Comparison of ENCODE assay signal across 11 cellular contexts in the genomic region with DNA sequence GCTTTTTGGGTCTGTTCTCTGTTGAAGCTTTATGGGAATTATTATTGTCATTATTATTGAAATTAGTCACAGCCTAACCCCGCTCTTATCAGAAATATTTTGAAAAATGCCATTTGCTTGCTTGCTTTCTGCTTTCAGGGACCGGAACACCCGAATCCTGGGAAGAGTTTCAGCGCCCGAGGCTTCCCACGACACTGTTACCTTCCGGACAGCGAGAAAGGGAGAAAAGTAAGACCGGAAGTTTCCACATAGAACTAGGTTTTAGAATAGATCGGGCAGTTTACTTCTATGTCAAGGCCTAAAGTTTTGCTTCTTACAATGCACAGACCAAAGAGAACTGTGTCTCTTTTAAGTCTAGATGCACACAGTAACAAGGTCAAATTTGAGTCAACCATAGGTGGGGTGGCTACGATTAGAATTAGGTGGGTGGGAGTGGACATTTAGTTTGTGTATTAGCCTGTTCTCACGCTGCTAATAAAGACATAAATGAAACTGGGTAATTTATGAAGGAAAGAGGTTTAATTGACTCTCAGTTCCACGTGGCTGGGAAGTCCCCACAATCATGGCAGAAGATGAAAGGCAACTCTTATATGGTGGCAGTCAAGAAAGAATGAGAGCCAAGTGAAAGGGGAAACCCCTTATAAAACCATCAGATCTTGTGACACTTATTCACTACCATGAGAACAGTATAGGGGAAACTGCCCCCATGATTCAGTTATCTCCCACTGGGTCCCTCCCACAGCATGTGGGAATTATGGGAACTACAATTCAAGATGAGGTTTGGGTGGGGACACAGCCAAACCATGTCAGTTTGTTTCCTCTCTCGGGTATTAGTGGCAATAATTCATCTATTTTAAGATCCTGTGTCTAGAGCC. TPM values are rescaled to one million over a fixed set of nuclear protein-coding genes. Genes with fewer than 3 reads are reported as not detected.
DNase-seq lines count a peak whose midpoint lies in the region; ATAC-seq and TF ChIP-seq lines count a peak whose summit lies in the region.
"Had no signal": no experiment of that assay in that cellular context is flagged by ENCODE, and none has a peak within 500 bp of the region (broad histone marks: within the 10 kb centered on the region; RNA-seq: fewer than 3 reads in every experiment).

No MANE protein-coding gene starts in this region.

- H3K27me3 ChIP-seq in breast epithelium (no peaks in the 10 kb centered on the region), Caco-2 (replicated peaks; ENCODE audit: control insufficient read depth, insufficient read depth, low read length) (no peaks in the 10 kb centered on the region)
- H3K27me3 ChIP-seq: body of pancreas had no signal

- no TSS peak for BruUV-seq in Caco-2 (replicated peaks; lab: Mats Ljungman, UMichigan)

- H3K36me3 Mint-ChIP-seq in activated CD8-positive, alpha-beta T cell treated with anti-CD3 and anti-CD28 coated beads for 36 hours (ENCODE audit: low read depth): no peaks in the 10 kb centered on the region
- H3K36me3 Mint-ChIP-seq in activated CD8-positive, alpha-beta T cell treated with anti-CD3 and anti-CD28 coated beads, Interleukin-2, amount 10 ng/mL, durations not matched to agents 7 days and 5 days (ENCODE audit: low read depth): no peaks in the 10 kb centered on the region
- H3K36me3 Mint-ChIP-seq in activated B cell treated with CpG ODN at 0.5 μM for 24 hours (ENCODE audit: low read depth) (peaks cover 86% of the 10 kb centered on the region), Caco-2 (ENCODE audit: insufficient read depth, unreplicated experiment) (peaks cover 96% of the 10 kb centered on the region)
- H3K36me3 Mint-ChIP-seq in stimulated activated memory B cell treated with anti-CD40 and anti-IgM and Interleukin-4, amounts not matched to agents 10 μg/mL and 1 μg/mL and 100 μg/mL, for 72 hours: peaks cover 48% of the 10 kb centered on the region

- H3K9me3 ChIP-seq in breast epithelium: no peaks in the 10 kb centered on the region
- H3K9me3 ChIP-seq in Caco-2: no peaks in the 10 kb centered on the region
- H3K9me3 ChIP-seq: body of pancreas had no signal

- peak; percentile 72 for DNase-seq in activated CD8-positive, alpha-beta T cell treated with anti-CD3 and anti-CD28 coated beads for 36 hours
- no peak for DNase-seq in activated CD8-positive, alpha-beta T cell treated with anti-CD3 and anti-CD28 coated beads, Interleukin-2, amount 10 ng/mL, durations not matched to agents 7 days and 5 days
- DNase-seq in activated B cell treated with CpG ODN at 0.5 μM for 24 hours (no peak), breast epithelium (ENCODE audit: low spot score in 2 of 2) (no peak), foreskin fibroblast (no peak), Caco-2 (no peak)
- DNase-seq: body of pancreas, NCI-H774 had no signal

- POLR2A ChIA-PET in activated CD8-positive, alpha-beta T cell treated with anti-CD3 and anti-CD28 coated beads for 36 hours (lab: Charles Lee): no interaction called here
- POLR2A ChIA-PET in activated CD8-positive, alpha-beta T cell treated with anti-CD3 and anti-CD28 coated beads, Interleukin-2, amount 10 ng/mL, durations not matched to agents 7 days and 5 days (lab: Charles Lee): no interaction called here
- POLR2A ChIA-PET in activated B cell treated with CpG ODN at 0.5 μM for 24 hours (lab: Charles Lee) (interaction anchor here (0.8 to 4.1 kb wide), 7 partner anchors 12 to 73 kb away, joined by 3 to 57 read pairs (median 4); a partner anchor contains a TSS), Caco-2 (lab: Charles Lee) (no interaction called here)

- CTCF ChIA-PET in activated CD8-positive, alpha-beta T cell treated with anti-CD3 and anti-CD28 coated beads for 36 hours (lab: Charles Lee): interaction anchor here (1.1 to 9.8 kb wide), 6 partner anchors 11 to 41 kb away, joined by 3 to 72 read pairs (median 12); a partner anchor contains a TSS
- CTCF ChIA-PET in activated CD8-positive, alpha-beta T cell treated with anti-CD3 and anti-CD28 coated beads, Interleukin-2, amount 10 ng/mL, durations not matched to agents 7 days and 5 days (lab: Charles Lee): interaction anchor here (1.1 to 4.5 kb wide), 4 partner anchors 13 to 28 kb away, joined by 4 to 33 read pairs (median 14); a partner anchor contains a TSS
- CTCF ChIA-PET in activated B cell treated with CpG ODN at 0.5 μM for 24 hours (lab: Charles Lee): interaction anchor here (0.5 to 9.7 kb wide), 8 partner anchors 10 to 230 kb away, joined by 3 to 94 read pairs (median 8); a partner anchor contains a TSS
- CTCF ChIA-PET in Caco-2 (lab: Charles Lee): interaction anchor here (2.2 to 4.2 kb wide), 4 partner anchors 13 to 29 kb away, joined by 11 to 24 read pairs (median 16); a partner anchor contains a TSS

- H3K36me3 ChIP-seq in breast epithelium: no peaks in the 10 kb centered on the region
- peaks cover 17% of the 10 kb centered on the region for H3K36me3 ChIP-seq in Caco-2 (ENCODE audit: control insufficient read depth, insufficient read depth, low read length)

- no peak overlapping the region for H3K27ac Mint-ChIP-seq in activated CD8-positive, alpha-beta T cell treated with anti-CD3 and anti-CD28 coated beads for 36 hours
- H3K27ac Mint-ChIP-seq in activated CD8-positive, alpha-beta T cell treated with anti-CD3 and anti-CD28 coated beads, Interleukin-2, amount 10 ng/mL, durations not matched to agents 7 days and 5 days: no peak overlapping the region
- H3K27ac Mint-ChIP-seq in activated B cell treated with CpG ODN at 0.5 μM for 24 hours (peak overlapping the region; percentile 88), Caco-2 (ENCODE audit: unreplicated experiment) (no peak overlapping the region)
- H3K27ac Mint-ChIP-seq in stimulated activated memory B cell treated with anti-CD40 and anti-IgM and Interleukin-4, amounts not matched to agents 10 μg/mL and 1 μg/mL and 100 μg/mL, for 72 hours: peak overlapping the region; percentile 83

- H3K4me3 Mint-ChIP-seq in activated CD8-positive, alpha-beta T cell treated with anti-CD3 and anti-CD28 coated beads for 36 hours: no peak overlapping the region
- no peak overlapping the region for H3K4me3 Mint-ChIP-seq in activated CD8-positive, alpha-beta T cell treated with anti-CD3 and anti-CD28 coated beads, Interleukin-2, amount 10 ng/mL, durations not matched to agents 7 days and 5 days
- H3K4me3 Mint-ChIP-seq in activated B cell treated with CpG ODN at 0.5 μM for 24 hours: peak overlapping the region; percentile 42
- no peak overlapping the region for H3K4me3 Mint-ChIP-seq in stimulated activated memory B cell treated with anti-CD40 and anti-IgM and Interleukin-4, amounts not matched to agents 10 μg/mL and 1 μg/mL and 100 μg/mL, for 72 hours
- no peak overlapping the region for H3K4me3 Mint-ChIP-seq in Caco-2 (ENCODE audit: unreplicated experiment)

- TF ChIP-seq CTCF in activated CD8-positive, alpha-beta T cell treated with anti-CD3 and anti-CD28 coated beads for 36 hours (IDR thresholded peaks at IDR 0.05): no peak
- no peak for TF ChIP-seq CTCF in activated B cell treated with CpG ODN at 0.5 μM for 24 hours (IDR thresholded peaks at IDR 0.05)
- TF ChIP-seq CTCF in breast epithelium (IDR thresholded peaks at IDR 0.05): no peak
- TF ChIP-seq CTCF in foreskin fibroblast (IDR thresholded peaks at IDR 0.05; ENCODE audit: low read depth, low read length): no peak
- no peak for TF ChIP-seq CTCF in Caco-2 (IDR thresholded peaks at IDR 0.05; ENCODE audit: insufficient read depth in 1 of 2, low read depth in 1 of 2, low read length in 1 of 2, severe bottlenecking in 1 of 2, unreplicated experiment in 1 of 2)

- H3K9me3 Mint-ChIP-seq in activated CD8-positive, alpha-beta T cell treated with anti-CD3 and anti-CD28 coated beads for 36 hours: no peaks in the 10 kb centered on the region
- H3K9me3 Mint-ChIP-seq in activated CD8-positive, alpha-beta T cell treated with anti-CD3 and anti-CD28 coated beads, Interleukin-2, amount 10 ng/mL, durations not matched to agents 7 days and 5 days (ENCODE audit: insufficient read depth): no peaks in the 10 kb centered on the region
- H3K9me3 Mint-ChIP-seq in activated B cell treated with CpG ODN at 0.5 μM for 24 hours (no peaks in the 10 kb centered on the region), Caco-2 (ENCODE audit: unreplicated experiment) (peaks cover 10% of the 10 kb centered on the region)
- H3K9me3 Mint-ChIP-seq in stimulated activated memory B cell treated with anti-CD40 and anti-IgM and Interleukin-4, amounts not matched to agents 10 μg/mL and 1 μg/mL and 100 μg/mL, for 72 hours: no peaks in the 10 kb centered on the region

- no peak overlapping the region for H3K27ac ChIP-seq in breast epithelium
- H3K27ac ChIP-seq: body of pancreas had no signal

- H3K27me3 Mint-ChIP-seq in activated CD8-positive, alpha-beta T cell treated with anti-CD3 and anti-CD28 coated beads for 36 hours: peaks cover 3% of the 10 kb centered on the region
- H3K27me3 Mint-ChIP-seq in activated CD8-positive, alpha-beta T cell treated with anti-CD3 and anti-CD28 coated beads, Interleukin-2, amount 10 ng/mL, durations not matched to agents 7 days and 5 days (ENCODE audit: low read depth): no peaks in the 10 kb centered on the region
- no peaks in the 10 kb centered on the region for H3K27me3 Mint-ChIP-seq in activated B cell treated with CpG ODN at 0.5 μM for 24 hours
- H3K27me3 Mint-ChIP-seq in stimulated activated memory B cell treated with anti-CD40 and anti-IgM and Interleukin-4, amounts not matched to agents 10 μg/mL and 1 μg/mL and 100 μg/mL, for 72 hours: no peaks in the 10 kb centered on the region
- no peaks in the 10 kb centered on the region for H3K27me3 Mint-ChIP-seq in Caco-2 (ENCODE audit: insufficient read depth, unreplicated experiment)

- peak; percentile 76 for ATAC-seq in activated CD8-positive, alpha-beta T cell treated with anti-CD3 and anti-CD28 coated beads for 36 hours
- no peak for ATAC-seq in activated CD8-positive, alpha-beta T cell treated with anti-CD3 and anti-CD28 coated beads, Interleukin-2, amount 10 ng/mL, durations not matched to agents 7 days and 5 days
- ATAC-seq in GM21825 (IDR thresholded peaks at IDR 0.05; ENCODE audit: unreplicated experiment): peak; percentile 42
- ATAC-seq in activated B cell treated with CpG ODN at 0.5 μM for 24 hours (ENCODE audit: low read depth): peak; percentile 68
- ATAC-seq in stimulated activated memory B cell treated with anti-CD40 and anti-IgM and Interleukin-4, amounts not matched to agents 10 μg/mL and 1 μg/mL and 100 μg/mL, for 72 hours: peak; percentile 84
- ATAC-seq: body of pancreas had no signal

- intact Hi-C loops in activated CD8-positive, alpha-beta T cell treated with anti-CD3 and anti-CD28 coated beads for 36 hours (cut with micrococcal nuclease): no loop called here
- intact Hi-C loops in activated B cell treated with CpG ODN at 0.5 μM for 24 hours (cut with micrococcal nuclease) (loop anchor here (1.0 kb wide), 4 partner anchors 9 to 74 kb away; a partner anchor contains a TSS), breast epithelium (cut with DNase I; ENCODE audit: low total_unique reads) (no loop called here), Caco-2 (cut with micrococcal nuclease; ENCODE audit: unreplicated experiment) (loop anchor here (2.0 kb wide), 1 partner anchor 13 kb away; no protein-coding TSS in a partner anchor)

- H3K4me3 ChIP-seq in breast epithelium (no peak overlapping the region), foreskin fibroblast (ENCODE audit: low read depth in 1 of 2, low read length in 2 of 2) (no peak overlapping the region), Caco-2 (ENCODE audit: low read depth, low read length) (no peak overlapping the region)
- H3K4me3 ChIP-seq: body of pancreas had no signal

- H3K4me1 ChIP-seq in breast epithelium (no peaks in the 10 kb centered on the region), Caco-2 (peaks cover 6% of the 10 kb centered on the region)

- H3K4me1 Mint-ChIP-seq in activated CD8-positive, alpha-beta T cell treated with anti-CD3 and anti-CD28 coated beads for 36 hours (ENCODE audit: low read depth): peaks cover 16% of the 10 kb centered on the region
- H3K4me1 Mint-ChIP-seq in activated CD8-positive, alpha-beta T cell treated with anti-CD3 and anti-CD28 coated beads, Interleukin-2, amount 10 ng/mL, durations not matched to agents 7 days and 5 days (ENCODE audit: low read depth): no peaks in the 10 kb centered on the region
- H3K4me1 Mint-ChIP-seq in activated B cell treated with CpG ODN at 0.5 μM for 24 hours (peaks cover 97% of the 10 kb centered on the region), Caco-2 (ENCODE audit: low read depth, unreplicated experiment) (peaks cover 27% of the 10 kb centered on the region)
- H3K4me1 Mint-ChIP-seq in stimulated activated memory B cell treated with anti-CD40 and anti-IgM and Interleukin-4, amounts not matched to agents 10 μg/mL and 1 μg/mL and 100 μg/mL, for 72 hours: peaks cover 77% of the 10 kb centered on the region

- no peak for TF ChIP-seq POLR2A in breast epithelium (IDR thresholded peaks at IDR 0.05)

RNA-seq across cellular contexts. Expression of a gene that starts 12.9 kb away (rescaled TPM):
- total RNA-seq in activated CD8-positive, alpha-beta T cell treated with anti-CD3 and anti-CD28 coated beads for 36 hours: not detected
- not detected for total RNA-seq in activated CD8-positive, alpha-beta T cell treated with anti-CD3 and anti-CD28 coated beads, Interleukin-2, amount 10 ng/mL, durations not matched to agents 7 days and 5 days
- total RNA-seq in activated B cell treated with CpG ODN at 0.5 μM for 24 hours (145 and 154 TPM in 2 replicates), breast epithelium (10 to 100 TPM in 2 of 3 donors, 1 to 10 TPM in 1; 2.6 to 65.4 (median 13.2) TPM), Caco-2 (2022) (not detected in 2 replicates)
- total RNA-seq: glomerular endothelial cell had no signal

RNA-seq across cellular contexts. Expression of a gene that starts 27.9 kb away (rescaled TPM):
- total RNA-seq in activated CD8-positive, alpha-beta T cell treated with anti-CD3 and anti-CD28 coated beads for 36 hours: under 1 TPM; 0.16 to 0.29 TPM
- under 1 TPM; 0.18 to 0.45 TPM for total RNA-seq in activated CD8-positive, alpha-beta T cell treated with anti-CD3 and anti-CD28 coated beads, Interleukin-2, amount 10 ng/mL, durations not matched to agents 7 days and 5 days
- total RNA-seq in activated B cell treated with CpG ODN at 0.5 μM for 24 hours (24.2 TPM in 2 replicates), breast epithelium (10 to 100 TPM in 2 of 3 donors, 1 to 10 TPM in 1; 7.5 to 22.9 (median 10.8) TPM), Caco-2 (2022) (85.6 and 96.7 TPM in 2 replicates)

RNA-seq across cellular contexts. Expression of a gene that starts 57.1 kb away (rescaled TPM):
- 10 to 100 TPM; 71.8 to 74.5 TPM for total RNA-seq in activated CD8-positive, alpha-beta T cell treated with anti-CD3 and anti-CD28 coated beads for 36 hours
- 100 to 1,000 TPM; 154 to 167 TPM for total RNA-seq in activated CD8-positive, alpha-beta T cell treated with anti-CD3 and anti-CD28 coated beads, Interleukin-2, amount 10 ng/mL, durations not matched to agents 7 days and 5 days
- total RNA-seq in activated B cell treated with CpG ODN at 0.5 μM for 24 hours: 51.5 and 64.3 TPM in 2 replicates
- total RNA-seq in breast epithelium: 10 to 100 TPM; 37.0 to 48.0 (median 44.6) TPM
- total RNA-seq in Caco-2 (2022): 76.1 and 78.8 TPM in 2 replicates

Comparison
In these comparisons a context has a peak if more than half of its experiments do, and no peak if none do; other contexts are left out.
1. H3K27ac Mint-ChIP-seq: peak in activated B cell treated with CpG ODN at 0.5 μM for 24 hours (single experiment) and stimulated activated memory B cell treated with anti-CD40 and anti-IgM and Interleukin-4, amounts not matched to agents 10 μg/mL and 1 μg/mL and 100 μg/mL, for 72 hours (single experiment); none in activated CD8-positive, alpha-beta T cell treated with anti-CD3 and anti-CD28 coated beads for 36 hours (single experiment), activated CD8-positive, alpha-beta T cell treated with anti-CD3 and anti-CD28 coated beads, Interleukin-2, amount 10 ng/mL, durations not matched to agents 7 days and 5 days (single experiment) and Caco-2 (single experiment).
2. RNA of a gene that starts 27.9 kb away (total RNA-seq): 85.6 to 96.7 TPM in Caco-2, 24.2 TPM in activated B cell treated with CpG ODN at 0.5 μM for 24 hours and 7.5 to 22.9 TPM in breast epithelium; 0.18 to 0.45 TPM in activated CD8-positive, alpha-beta T cell treated with anti-CD3 and anti-CD28 coated beads, Interleukin-2, amount 10 ng/mL, durations not matched to agents 7 days and 5 days and 0.16 to 0.29 TPM in activated CD8-positive, alpha-beta T cell treated with anti-CD3 and anti-CD28 coated beads for 36 hours; every median in the first group is over 4 times any median in the second.
3. intact Hi-C loops: an anchor here in activated B cell treated with CpG ODN at 0.5 μM for 24 hours (1.0 kb wide) and Caco-2 (2.0 kb wide); none called in activated CD8-positive, alpha-beta T cell treated with anti-CD3 and anti-CD28 coated beads for 36 hours and breast epithelium.